In the genomic region with DNA sequence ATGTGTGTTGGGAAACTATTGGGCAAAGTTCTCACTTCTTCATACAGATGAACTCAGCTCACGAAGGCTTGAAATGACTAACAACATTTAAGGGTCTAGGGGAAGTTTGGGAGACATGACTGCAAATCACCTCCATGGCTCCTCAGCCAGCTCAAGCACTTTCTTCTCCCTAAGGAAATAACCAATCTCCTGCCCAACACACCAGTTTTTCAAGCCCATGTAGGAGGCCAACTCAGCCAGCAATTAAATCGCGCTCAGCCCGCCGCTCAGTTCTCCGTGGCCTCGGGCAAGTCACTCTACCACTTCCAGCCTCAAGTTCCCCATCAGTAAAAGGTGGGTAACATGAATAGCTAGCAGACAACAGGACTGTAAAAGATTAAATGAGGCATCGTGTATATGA, we compare ENCODE assay signal across 8 cellular contexts. TPM values are rescaled to one million over a fixed set of nuclear protein-coding genes. Genes with fewer than 3 reads are reported as not detected.
DNase-seq lines count a peak whose midpoint lies in the region; ATAC-seq and TF ChIP-seq lines count a peak whose summit lies in the region.

No MANE protein-coding gene starts in this region.

- H3K4me2 ChIP-seq in OCI-LY7 (ENCODE audit: low read length) = peak overlapping the region; percentile 92
- H3K4me2 ChIP-seq in neural cell (ENCODE audit: low read length) = peak overlapping the region; percentile 73

- 3 to 7% methylated on average over 8 of the region's 8 CpGs for WGBS in ectodermal cell, 2 experiments

- H3K27me3 Mint-ChIP-seq in T-helper 2 cell treated with Interferon-gamma antibody and Interleukin-4, amounts not matched to agents 5 μg/mL and 100 μg/mL, for 36 hours (ENCODE audit: low read depth) = no peaks in the 10 kb centered on the region

- DNase-seq in T-helper 2 cell treated with Interferon-gamma antibody and Interleukin-4, amounts not matched to agents 5 μg/mL and 100 μg/mL, for 36 hours (ENCODE audit: low spot score) = no peak
- DNase-seq in T-helper 2 cell (no peak), OCI-LY7 (ENCODE audit: low spot score) (no peak)

- BruUV-seq in OCI-LY7 (replicated peaks; lab: Mats Ljungman, UMichigan) = no TSS peak

- H3K36me3 Mint-ChIP-seq in T-helper 2 cell treated with Interferon-gamma antibody and Interleukin-4, amounts not matched to agents 5 μg/mL and 100 μg/mL, for 36 hours (ENCODE audit: low read depth) = peaks cover 26% of the 10 kb centered on the region

- H3K79me2 ChIP-seq in OCI-LY7 (ENCODE audit: insufficient read depth, low read depth, low read length) = peaks cover 55% of the 10 kb centered on the region
- H3K79me2 ChIP-seq in neural cell (replicated peaks; ENCODE audit: insufficient read depth, low read length) = peaks cover 41% of the 10 kb centered on the region

- H3K9ac ChIP-seq in neural cell (ENCODE audit: low read length) = peak overlapping the region; percentile 89

- H3K27ac ChIP-seq in OCI-LY7 (ENCODE audit: low read depth, low read length, poor library complexity, severe bottlenecking) = peak overlapping the region; percentile 92
- H3K27ac ChIP-seq in ectodermal cell (ENCODE audit: insufficient read depth, low read depth, low read length, poor library complexity, severe bottlenecking) = peak overlapping the region; percentile 100
- peak overlapping the region; percentile 96 for H3K27ac ChIP-seq in neural cell (ENCODE audit: low read length)

- CTCF ChIA-PET in OCI-LY7 (lab: Charles Lee; ENCODE audit: unreplicated experiment) = no interaction called here

- H3K9me2 ChIP-seq in OCI-LY7 (ENCODE audit: insufficient read depth, low read length) (no peaks in the 10 kb centered on the region), neural cell (ENCODE audit: insufficient read depth, low read length) (no peaks in the 10 kb centered on the region)

- H2AFZ ChIP-seq in OCI-LY7 (ENCODE audit: low read length) (peak overlapping the region; percentile 56; the same call in 1 of the 2 replicates), neural cell (ENCODE audit: low read depth, low read length) (peak overlapping the region; percentile 51)

- H3K36me3 ChIP-seq in OCI-LY7 (ENCODE audit: insufficient read depth, low read length) (peaks cover 45% of the 10 kb centered on the region), ectodermal cell (ENCODE audit: control insufficient read depth, insufficient read depth, low read length) (no peaks in the 10 kb centered on the region), neural cell (ENCODE audit: insufficient read depth, low read length) (no peaks in the 10 kb centered on the region)

- no peaks in the 10 kb centered on the region for H3K9me3 Mint-ChIP-seq in T-helper 2 cell treated with Interferon-gamma antibody and Interleukin-4, amounts not matched to agents 5 μg/mL and 100 μg/mL, for 36 hours

- H4K20me1 ChIP-seq in OCI-LY7 (ENCODE audit: insufficient read depth, low read length) (peaks cover 25% of the 10 kb centered on the region), neural cell (ENCODE audit: insufficient read depth) (peaks cover 3% of the 10 kb centered on the region)

- TF ChIP-seq CTCF in OCI-LY7 (conservative IDR thresholded peaks at IDR 0.05; ENCODE audit: low read length) (no peak), neural cell (IDR thresholded peaks at IDR 0.05; ENCODE audit: poor library complexity, severe bottlenecking) (no peak)

- H3K27ac Mint-ChIP-seq in T-helper 2 cell treated with Interferon-gamma antibody and Interleukin-4, amounts not matched to agents 5 μg/mL and 100 μg/mL, for 36 hours = peak overlapping the region; percentile 94

- intact Hi-C loops in OCI-LY7 (cut with micrococcal nuclease; ENCODE audit: unreplicated experiment) = loop anchor here (2.0 to 10.0 kb wide), 5 partner anchors 61 to 1169 kb away; partner anchors contain the start of genes SERHL2 and TOB2

- H3K4me1 Mint-ChIP-seq in T-helper 2 cell treated with Interferon-gamma antibody and Interleukin-4, amounts not matched to agents 5 μg/mL and 100 μg/mL, for 36 hours (ENCODE audit: low read depth) = peaks cover 38% of the 10 kb centered on the region

- no peak for ATAC-seq in GM19463 (IDR thresholded peaks at IDR 0.05; ENCODE audit: unreplicated experiment)
- ATAC-seq in HG03432 (IDR thresholded peaks at IDR 0.05; ENCODE audit: unreplicated experiment) = no peak
- no peak for ATAC-seq in GM21737 (IDR thresholded peaks at IDR 0.05; ENCODE audit: unreplicated experiment)

- TF ChIP-seq RAD21 in neural cell (conservative IDR thresholded peaks at IDR 0.05) = no peak

- peak overlapping the region; percentile 94 for H3K4me3 Mint-ChIP-seq in T-helper 2 cell treated with Interferon-gamma antibody and Interleukin-4, amounts not matched to agents 5 μg/mL and 100 μg/mL, for 36 hours

- H3K4me1 ChIP-seq in OCI-LY7 (ENCODE audit: insufficient read depth, low read length, poor library complexity, severe bottlenecking) = peaks cover 34% of the 10 kb centered on the region
- H3K4me1 ChIP-seq in ectodermal cell (ENCODE audit: control insufficient read depth, insufficient read depth, low read length) = peaks cover 15% of the 10 kb centered on the region

- H3K27me3 ChIP-seq in ectodermal cell (ENCODE audit: control insufficient read depth, insufficient read depth, low read length, poor library complexity, severe bottlenecking) = no peaks in the 10 kb centered on the region
- no peaks in the 10 kb centered on the region for H3K27me3 ChIP-seq in neural cell (ENCODE audit: insufficient read depth, low read depth, low read length)

- H3K9me3 ChIP-seq in OCI-LY7 (ENCODE audit: low read length) = no peaks in the 10 kb centered on the region
- H3K9me3 ChIP-seq in ectodermal cell (ENCODE audit: control insufficient read depth, low read length) = no peaks in the 10 kb centered on the region
- no peaks in the 10 kb centered on the region for H3K9me3 ChIP-seq in neural cell (ENCODE audit: low read length)

- H3K4me3 ChIP-seq in OCI-LY7 (ENCODE audit: low read depth, low read length, poor library complexity, severe bottlenecking) = peak overlapping the region; percentile 85
- H3K4me3 ChIP-seq in ectodermal cell (ENCODE audit: insufficient read depth, low read depth, low read length) = peak overlapping the region; percentile 82
- peak overlapping the region; percentile 97 for H3K4me3 ChIP-seq in neural cell (ENCODE audit: low read length)

- no peak for TF ChIP-seq EP300 in neural cell (conservative IDR thresholded peaks at IDR 0.05; ENCODE audit: poor library complexity, severe bottlenecking)

- POLR2A ChIA-PET in OCI-LY7 (lab: Charles Lee) = interaction anchor here (1.0 to 2.7 kb wide), 4 partner anchors 19 to 105 kb away, joined by 3 to 7 read pairs (median 4); no protein-coding TSS in a partner anchor

- peaks cover 4% of the 10 kb centered on the region for H3F3A ChIP-seq in neural cell (ENCODE audit: insufficient read depth, low read length, poor library complexity, severe bottlenecking)

TF ChIP-seq in neural cell, 6 proteins besides CTCF, POLR2A, EP300 and RAD21:
- TF ChIP-seq MXI1 (conservative IDR thresholded peaks at IDR 0.05; ENCODE audit: poor library complexity, severe bottlenecking) (no peak), TAF1 (IDR thresholded peaks at IDR 0.05; ENCODE audit: low read depth) (no peak), EZH2 (IDR thresholded peaks at IDR 0.05; ENCODE audit: borderline replicate concordance, insufficient read depth, low read length, poor library complexity, severe bottlenecking) (no peak), SMC3 (conservative IDR thresholded peaks at IDR 0.05; ENCODE audit: poor library complexity) (no peak), POLR2AphosphoS5 (IDR thresholded peaks at IDR 0.05) (no peak)
- TF ChIP-seq, protein P1, sequence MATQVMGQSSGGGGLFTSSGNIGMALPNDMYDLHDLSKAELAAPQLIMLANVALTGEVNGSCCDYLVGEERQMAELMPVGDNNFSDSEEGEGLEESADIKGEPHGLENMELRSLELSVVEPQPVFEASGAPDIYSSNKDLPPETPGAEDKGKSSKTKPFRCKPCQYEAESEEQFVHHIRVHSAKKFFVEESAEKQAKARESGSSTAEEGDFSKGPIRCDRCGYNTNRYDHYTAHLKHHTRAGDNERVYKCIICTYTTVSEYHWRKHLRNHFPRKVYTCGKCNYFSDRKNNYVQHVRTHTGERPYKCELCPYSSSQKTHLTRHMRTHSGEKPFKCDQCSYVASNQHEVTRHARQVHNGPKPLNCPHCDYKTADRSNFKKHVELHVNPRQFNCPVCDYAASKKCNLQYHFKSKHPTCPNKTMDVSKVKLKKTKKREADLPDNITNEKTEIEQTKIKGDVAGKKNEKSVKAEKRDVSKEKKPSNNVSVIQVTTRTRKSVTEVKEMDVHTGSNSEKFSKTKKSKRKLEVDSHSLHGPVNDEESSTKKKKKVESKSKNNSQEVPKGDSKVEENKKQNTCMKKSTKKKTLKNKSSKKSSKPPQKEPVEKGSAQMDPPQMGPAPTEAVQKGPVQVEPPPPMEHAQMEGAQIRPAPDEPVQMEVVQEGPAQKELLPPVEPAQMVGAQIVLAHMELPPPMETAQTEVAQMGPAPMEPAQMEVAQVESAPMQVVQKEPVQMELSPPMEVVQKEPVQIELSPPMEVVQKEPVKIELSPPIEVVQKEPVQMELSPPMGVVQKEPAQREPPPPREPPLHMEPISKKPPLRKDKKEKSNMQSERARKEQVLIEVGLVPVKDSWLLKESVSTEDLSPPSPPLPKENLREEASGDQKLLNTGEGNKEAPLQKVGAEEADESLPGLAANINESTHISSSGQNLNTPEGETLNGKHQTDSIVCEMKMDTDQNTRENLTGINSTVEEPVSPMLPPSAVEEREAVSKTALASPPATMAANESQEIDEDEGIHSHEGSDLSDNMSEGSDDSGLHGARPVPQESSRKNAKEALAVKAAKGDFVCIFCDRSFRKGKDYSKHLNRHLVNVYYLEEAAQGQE (IDR thresholded peaks at IDR 0.05; ENCODE audit: borderline replicate concordance) = no peak

RNA-seq across cellular contexts. Expression of gene POLDIP3, which starts 0.8 kb away (rescaled TPM):
- total RNA-seq in OCI-LY7 (2014; rRNA removed; shearing (Covaris generic)) = 52.7 and 70.7 TPM in 2 replicates
- 73.5 and 74.1 TPM in 2 replicates for total RNA-seq in OCI-LY7 (2022)
- polyA plus RNA-seq in ectodermal cell (2013, experiment 1 of 4) = 112 TPM
- polyA plus RNA-seq in ectodermal cell (2013, experiment 2 of 4) = 102 TPM
- polyA plus RNA-seq in ectodermal cell (2013, experiment 3 of 4) = 84.2 TPM
- polyA plus RNA-seq in ectodermal cell (2013, experiment 4 of 4) = 88.5 TPM
- polyA plus RNA-seq in neural cell = 56.9 and 63.1 TPM in 2 replicates
- 50.6 and 52.3 TPM in 2 replicates for polyA minus RNA-seq in neural cell

RNA-seq across cellular contexts. Expression of gene ATP5MGL, which starts 26.5 kb away (rescaled TPM):
- 0.92 and 0.93 TPM in 2 replicates for total RNA-seq in OCI-LY7 (2014; rRNA removed; shearing (Covaris generic))
- total RNA-seq in OCI-LY7 (2022) = 1.1 and 1.8 TPM in 2 replicates
- polyA plus RNA-seq in ectodermal cell (2013, experiment 1 of 4) = not detected
- not detected for polyA plus RNA-seq in ectodermal cell (2013, experiment 2 of 4)
- polyA plus RNA-seq in ectodermal cell (2013, experiment 3 of 4) = not detected
- polyA plus RNA-seq in ectodermal cell (2013, experiment 4 of 4) = 0.32 TPM
- polyA plus RNA-seq in neural cell = not detected in 2 replicates
- polyA minus RNA-seq in neural cell = not detected in 2 replicates

RNA-seq across cellular contexts. Expression of gene CYB5R3, which starts 35.3 kb away (rescaled TPM):
- total RNA-seq in OCI-LY7 (2014; rRNA removed; shearing (Covaris generic)) = 28.5 and 38.0 TPM in 2 replicates
- total RNA-seq in OCI-LY7 (2022) = 68.9 and 74.7 TPM in 2 replicates
- 130 TPM for polyA plus RNA-seq in ectodermal cell (2013, experiment 1 of 4)
- polyA plus RNA-seq in ectodermal cell (2013, experiment 2 of 4) = 114 TPM
- 96.8 TPM for polyA plus RNA-seq in ectodermal cell (2013, experiment 3 of 4)
- 107 TPM for polyA plus RNA-seq in ectodermal cell (2013, experiment 4 of 4)
- 17.2 and 20.2 TPM in 2 replicates for polyA plus RNA-seq in neural cell
- 23.4 and 24.1 TPM in 2 replicates for polyA minus RNA-seq in neural cell
